ENCODE assay signal across 8 cellular contexts in genomic region chr9:92877531-92878430, GRCh38. TPM values are rescaled to one million over a fixed set of nuclear protein-coding genes. Genes with fewer than 3 reads are reported as not detected.
DNase-seq lines count a peak whose midpoint lies in the region; ATAC-seq and TF ChIP-seq lines count a peak whose summit lies in the region.

Gene ZNF484, minus strand, starts transcription at chr9:92878038. Its CDS starts 3,009 bp downstream, at chr9:92875029.

- no peaks in the 10 kb centered on the region for H3K27me3 ChIP-seq in BLaER1
- H3K27me3 ChIP-seq in left lung: no peaks in the 10 kb centered on the region

- peak within 1 kb of the TSS; percentile 56 for H3K4me2 ChIP-seq in BLaER1

- H3K4me3 ChIP-seq in BLaER1 (peak within 1 kb of the TSS; percentile 77), left lung (peak within 1 kb of the TSS; percentile 60 to 62)

- POLR2A ChIA-PET in activated CD4-positive, alpha-beta T cell treated with anti-CD3 and anti-CD28 coated beads, Interleukin-2, amount 10 ng/mL, durations not matched to agents 7 days and 5 days (lab: Charles Lee): no interaction called here

- intact Hi-C loops in dendritic cell treated with granulocyte-macrophage colony-stimulating factor and Interleukin-4, amounts not matched to agents 40 ng/mL and 50 ng/mL, for 4 days (cut with micrococcal nuclease): no loop called here
- intact Hi-C loops in left lung (cut with DNase I): no loop called here

- CTCF ChIA-PET in activated CD4-positive, alpha-beta T cell treated with anti-CD3 and anti-CD28 coated beads, Interleukin-2, amount 10 ng/mL, durations not matched to agents 7 days and 5 days (lab: Charles Lee): no interaction called here

- peaks cover 44% of the 10 kb centered on the region for H3K4me1 Mint-ChIP-seq in activated CD4-positive, alpha-beta T cell treated with anti-CD3 and anti-CD28 coated beads, Interleukin-2, amount 10 ng/mL, durations not matched to agents 7 days and 5 days
- H3K4me1 Mint-ChIP-seq in dendritic cell treated with granulocyte-macrophage colony-stimulating factor and Interleukin-4, amounts not matched to agents 40 ng/mL and 50 ng/mL, for 4 days (ENCODE audit: low read depth): peaks cover 22% of the 10 kb centered on the region

- peak within 1 kb of the TSS; percentile 100 for H3K4me3 Mint-ChIP-seq in activated CD4-positive, alpha-beta T cell treated with anti-CD3 and anti-CD28 coated beads, Interleukin-2, amount 10 ng/mL, durations not matched to agents 7 days and 5 days
- peak within 1 kb of the TSS; percentile 95 for H3K4me3 Mint-ChIP-seq in dendritic cell treated with granulocyte-macrophage colony-stimulating factor and Interleukin-4, amounts not matched to agents 40 ng/mL and 50 ng/mL, for 4 days

- peaks cover 14% of the 10 kb centered on the region for H3K36me3 ChIP-seq in BLaER1
- H3K36me3 ChIP-seq in left lung: no peaks in the 10 kb centered on the region

- no peaks in the 10 kb centered on the region for H4K20me1 ChIP-seq in BLaER1

- no peak for TF ChIP-seq CTCF in left lung (IDR thresholded peaks at IDR 0.05)

- peak within 1 kb of the TSS; percentile 96 for H3K27ac Mint-ChIP-seq in activated CD4-positive, alpha-beta T cell treated with anti-CD3 and anti-CD28 coated beads, Interleukin-2, amount 10 ng/mL, durations not matched to agents 7 days and 5 days
- H3K27ac Mint-ChIP-seq in dendritic cell treated with granulocyte-macrophage colony-stimulating factor and Interleukin-4, amounts not matched to agents 40 ng/mL and 50 ng/mL, for 4 days: peak within 1 kb of the TSS; percentile 92

- H3K9me3 ChIP-seq in BLaER1: no peaks in the 10 kb centered on the region
- H3K9me3 ChIP-seq in left lung: no peaks in the 10 kb centered on the region

- DNase-seq in NCI-H69 (lab: John Stamatoyannopoulos, UW) (peak; percentile 99), left lung (peak; percentile 97)
- DNase-seq in activated CD4-positive, alpha-beta T cell treated with anti-CD3 and anti-CD28 coated beads, Interleukin-2, amount 10 ng/mL, durations not matched to agents 7 days and 5 days: peak; percentile 98
- peak; percentile 97 for DNase-seq in stimulated activated CD4-positive, alpha-beta T cell treated with anti-CD3 and anti-CD28 coated beads, Interleukin-2, amount 100 ng/mL, for 48 hours

- no peaks in the 10 kb centered on the region for H3K27me3 Mint-ChIP-seq in activated CD4-positive, alpha-beta T cell treated with anti-CD3 and anti-CD28 coated beads, Interleukin-2, amount 10 ng/mL, durations not matched to agents 7 days and 5 days
- H3K27me3 Mint-ChIP-seq in dendritic cell treated with granulocyte-macrophage colony-stimulating factor and Interleukin-4, amounts not matched to agents 40 ng/mL and 50 ng/mL, for 4 days: no peaks in the 10 kb centered on the region

- ATAC-seq in GM19328 (IDR thresholded peaks at IDR 0.05; ENCODE audit: unreplicated experiment): peak; percentile 98
- peak; percentile 94 for ATAC-seq in HG03520 (IDR thresholded peaks at IDR 0.05; ENCODE audit: unreplicated experiment)
- ATAC-seq in left lung: peak; percentile 98

- H3K9ac ChIP-seq in BLaER1: peak within 1 kb of the TSS; percentile 87

- peaks cover 6% of the 10 kb centered on the region for H3K9me3 Mint-ChIP-seq in activated CD4-positive, alpha-beta T cell treated with anti-CD3 and anti-CD28 coated beads, Interleukin-2, amount 10 ng/mL, durations not matched to agents 7 days and 5 days
- no peaks in the 10 kb centered on the region for H3K9me3 Mint-ChIP-seq in dendritic cell treated with granulocyte-macrophage colony-stimulating factor and Interleukin-4, amounts not matched to agents 40 ng/mL and 50 ng/mL, for 4 days

- H3K27ac ChIP-seq in BLaER1 (peak within 1 kb of the TSS; percentile 82), left lung (peak within 1 kb of the TSS; percentile 75 to 80)

- H3K36me3 Mint-ChIP-seq in activated CD4-positive, alpha-beta T cell treated with anti-CD3 and anti-CD28 coated beads, Interleukin-2, amount 10 ng/mL, durations not matched to agents 7 days and 5 days (ENCODE audit: low read depth): peaks cover 37% of the 10 kb centered on the region
- H3K36me3 Mint-ChIP-seq in dendritic cell treated with granulocyte-macrophage colony-stimulating factor and Interleukin-4, amounts not matched to agents 40 ng/mL and 50 ng/mL, for 4 days (ENCODE audit: low read depth): peaks cover 13% of the 10 kb centered on the region

- peaks cover 36% of the 10 kb centered on the region for H3K4me1 ChIP-seq in BLaER1
- H3K4me1 ChIP-seq in left lung: peaks cover 6 to 14% of the 10 kb centered on the region in 2 donors

RNA-seq across cellular contexts. Expression of gene ZNF484, which starts in this region (rescaled TPM):
- total RNA-seq in activated CD4-positive, alpha-beta T cell treated with anti-CD3 and anti-CD28 coated beads, Interleukin-2, amount 10 ng/mL, durations not matched to agents 7 days and 5 days: 10 to 100 TPM; 13.0 to 14.4 TPM
- total RNA-seq in left lung: 1 to 10 TPM; 8.4 to 9.3 TPM

Comparison
In these comparisons a context has a peak if more than half of its experiments do, and no peak if none do; other contexts are left out.
1. Peak in every context shown above with its lines: DNase-seq, ATAC-seq, H3K4me3 ChIP-seq and H3K27ac ChIP-seq.